ENCODE assay signal across 1 cellular context in the genomic region with DNA sequence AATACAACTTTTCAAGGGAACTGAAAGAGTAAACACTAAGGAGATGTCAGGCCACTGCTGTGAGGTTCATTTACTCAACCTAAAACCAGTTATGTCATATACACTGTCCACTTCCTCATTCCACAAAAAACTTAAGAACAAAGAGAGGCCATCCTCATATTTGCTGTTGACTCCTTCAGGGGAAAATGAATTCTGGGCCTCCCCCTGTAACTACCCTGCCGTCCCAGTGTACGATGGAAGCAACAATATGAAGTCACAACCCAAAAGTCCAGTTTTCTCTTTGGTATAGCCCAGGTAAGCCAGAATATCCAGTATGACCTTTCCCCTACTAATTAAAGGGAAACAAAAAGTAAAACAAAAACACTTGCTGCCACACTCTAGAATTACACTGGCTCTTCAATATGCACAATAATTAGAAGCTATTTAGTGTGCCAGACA.
TF ChIP-seq lines count a peak whose summit lies in the region.

No MANE protein-coding gene starts in this region.

TF ChIP-seq in GM12878, 131 proteins besides CTCF, POLR2A, EP300 and RAD21 (continued from another document):
- TF ChIP-seq, protein P1, sequence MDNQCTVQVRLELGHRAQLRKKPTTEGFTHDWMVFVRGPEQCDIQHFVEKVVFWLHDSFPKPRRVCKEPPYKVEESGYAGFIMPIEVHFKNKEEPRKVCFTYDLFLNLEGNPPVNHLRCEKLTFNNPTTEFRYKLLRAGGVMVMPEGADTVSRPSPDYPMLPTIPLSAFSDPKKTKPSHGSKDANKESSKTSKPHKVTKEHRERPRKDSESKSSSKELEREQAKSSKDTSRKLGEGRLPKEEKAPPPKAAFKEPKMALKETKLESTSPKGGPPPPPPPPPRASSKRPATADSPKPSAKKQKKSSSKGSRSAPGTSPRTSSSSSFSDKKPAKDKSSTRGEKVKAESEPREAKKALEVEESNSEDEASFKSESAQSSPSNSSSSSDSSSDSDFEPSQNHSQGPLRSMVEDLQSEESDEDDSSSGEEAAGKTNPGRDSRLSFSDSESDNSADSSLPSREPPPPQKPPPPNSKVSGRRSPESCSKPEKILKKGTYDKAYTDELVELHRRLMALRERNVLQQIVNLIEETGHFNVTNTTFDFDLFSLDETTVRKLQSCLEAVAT (IDR thresholded peaks at IDR 0.05) = peak; percentile 82
- TF ChIP-seq GABPA (IDR thresholded peaks at IDR 0.05; ENCODE audit: low read depth) (peak; percentile 43; the same call in 1 of the 2 replicates), SMC3 (IDR thresholded peaks at IDR 0.05; ENCODE audit: borderline replicate concordance, low read length) (no peak), POLR2AphosphoS5 (IDR thresholded peaks at IDR 0.05; ENCODE audit: low read length) (no peak; the same call in 1 of the 2 replicates), SMARCA5 (IDR thresholded peaks at IDR 0.05) (no peak), YBX1 (IDR thresholded peaks at IDR 0.05) (no peak), BMI1 (IDR thresholded peaks at IDR 0.05; ENCODE audit: borderline replicate concordance) (peak; percentile 82; the same call in 1 of the 2 replicates), ASH2L (IDR thresholded peaks at IDR 0.05; ENCODE audit: borderline replicate concordance, low read depth) (peak; percentile 99), ZNF24 (IDR thresholded peaks at IDR 0.05) (peak; percentile 83), HDGF (IDR thresholded peaks at IDR 0.05) (0 out of 2 replicates have a peak, but pooled peaks have one; percentile 50), ZNF217 (IDR thresholded peaks at IDR 0.05) (peak; percentile 72; the same call in 1 of the 2 replicates), MEF2B (IDR thresholded peaks at IDR 0.05; ENCODE audit: partially characterized antibody, poor library complexity, severe bottlenecking) (peak; percentile 4)
- TF ChIP-seq, protein P2, sequence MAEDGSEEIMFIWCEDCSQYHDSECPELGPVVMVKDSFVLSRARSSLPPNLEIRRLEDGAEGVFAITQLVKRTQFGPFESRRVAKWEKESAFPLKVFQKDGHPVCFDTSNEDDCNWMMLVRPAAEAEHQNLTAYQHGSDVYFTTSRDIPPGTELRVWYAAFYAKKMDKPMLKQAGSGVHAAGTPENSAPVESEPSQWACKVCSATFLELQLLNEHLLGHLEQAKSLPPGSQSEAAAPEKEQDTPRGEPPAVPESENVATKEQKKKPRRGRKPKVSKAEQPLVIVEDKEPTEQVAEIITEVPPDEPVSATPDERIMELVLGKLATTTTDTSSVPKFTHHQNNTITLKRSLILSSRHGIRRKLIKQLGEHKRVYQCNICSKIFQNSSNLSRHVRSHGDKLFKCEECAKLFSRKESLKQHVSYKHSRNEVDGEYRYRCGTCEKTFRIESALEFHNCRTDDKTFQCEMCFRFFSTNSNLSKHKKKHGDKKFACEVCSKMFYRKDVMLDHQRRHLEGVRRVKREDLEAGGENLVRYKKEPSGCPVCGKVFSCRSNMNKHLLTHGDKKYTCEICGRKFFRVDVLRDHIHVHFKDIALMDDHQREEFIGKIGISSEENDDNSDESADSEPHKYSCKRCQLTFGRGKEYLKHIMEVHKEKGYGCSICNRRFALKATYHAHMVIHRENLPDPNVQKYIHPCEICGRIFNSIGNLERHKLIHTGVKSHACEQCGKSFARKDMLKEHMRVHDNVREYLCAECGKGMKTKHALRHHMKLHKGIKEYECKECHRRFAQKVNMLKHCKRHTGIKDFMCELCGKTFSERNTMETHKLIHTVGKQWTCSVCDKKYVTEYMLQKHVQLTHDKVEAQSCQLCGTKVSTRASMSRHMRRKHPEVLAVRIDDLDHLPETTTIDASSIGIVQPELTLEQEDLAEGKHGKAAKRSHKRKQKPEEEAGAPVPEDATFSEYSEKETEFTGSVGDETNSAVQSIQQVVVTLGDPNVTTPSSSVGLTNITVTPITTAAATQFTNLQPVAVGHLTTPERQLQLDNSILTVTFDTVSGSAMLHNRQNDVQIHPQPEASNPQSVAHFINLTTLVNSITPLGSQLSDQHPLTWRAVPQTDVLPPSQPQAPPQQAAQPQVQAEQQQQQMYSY (CRISPR knock-in tag; IDR thresholded peaks at IDR 0.05) = no peak
- TF ChIP-seq, protein P3, sequence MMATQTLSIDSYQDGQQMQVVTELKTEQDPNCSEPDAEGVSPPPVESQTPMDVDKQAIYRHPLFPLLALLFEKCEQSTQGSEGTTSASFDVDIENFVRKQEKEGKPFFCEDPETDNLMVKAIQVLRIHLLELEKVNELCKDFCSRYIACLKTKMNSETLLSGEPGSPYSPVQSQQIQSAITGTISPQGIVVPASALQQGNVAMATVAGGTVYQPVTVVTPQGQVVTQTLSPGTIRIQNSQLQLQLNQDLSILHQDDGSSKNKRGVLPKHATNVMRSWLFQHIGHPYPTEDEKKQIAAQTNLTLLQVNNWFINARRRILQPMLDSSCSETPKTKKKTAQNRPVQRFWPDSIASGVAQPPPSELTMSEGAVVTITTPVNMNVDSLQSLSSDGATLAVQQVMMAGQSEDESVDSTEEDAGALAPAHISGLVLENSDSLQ (IDR thresholded peaks at IDR 0.05) = peak; percentile 35; the same call in 1 of the 2 replicates
- TF ChIP-seq, protein P4, sequence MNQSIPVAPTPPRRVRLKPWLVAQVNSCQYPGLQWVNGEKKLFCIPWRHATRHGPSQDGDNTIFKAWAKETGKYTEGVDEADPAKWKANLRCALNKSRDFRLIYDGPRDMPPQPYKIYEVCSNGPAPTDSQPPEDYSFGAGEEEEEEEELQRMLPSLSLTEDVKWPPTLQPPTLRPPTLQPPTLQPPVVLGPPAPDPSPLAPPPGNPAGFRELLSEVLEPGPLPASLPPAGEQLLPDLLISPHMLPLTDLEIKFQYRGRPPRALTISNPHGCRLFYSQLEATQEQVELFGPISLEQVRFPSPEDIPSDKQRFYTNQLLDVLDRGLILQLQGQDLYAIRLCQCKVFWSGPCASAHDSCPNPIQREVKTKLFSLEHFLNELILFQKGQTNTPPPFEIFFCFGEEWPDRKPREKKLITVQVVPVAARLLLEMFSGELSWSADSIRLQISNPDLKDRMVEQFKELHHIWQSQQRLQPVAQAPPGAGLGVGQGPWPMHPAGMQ (IDR thresholded peaks at IDR 0.05; ENCODE audit: borderline replicate concordance) = no peak
